ENCODE assay signal across 11 cellular contexts in genomic region chr17:5508855-5509254, GRCh38. TPM values are rescaled to one million over a fixed set of nuclear protein-coding genes. Genes with fewer than 3 reads are reported as not detected.
DNase-seq lines count a peak whose midpoint lies in the region; ATAC-seq and TF ChIP-seq lines count a peak whose summit lies in the region.
"Had no signal": no experiment of that assay in that cellular context is flagged by ENCODE, and none has a peak within 500 bp of the region (broad histone marks: within the 10 kb centered on the region; RNA-seq: fewer than 3 reads in every experiment).

No MANE protein-coding gene starts in this region.

- POLR2A ChIA-PET in activated CD4-positive, alpha-beta T cell treated with anti-CD3 and anti-CD28 coated beads for 36 hours (lab: Charles Lee) = no interaction called here

- peaks cover 40% of the 10 kb centered on the region for H3K36me3 Mint-ChIP-seq in activated CD4-positive, alpha-beta T cell treated with anti-CD3 and anti-CD28 coated beads, Interleukin-2, amount 10 ng/mL, durations not matched to agents 24 days and 14 days (ENCODE audit: low read depth)
- H3K36me3 Mint-ChIP-seq in activated CD4-positive, alpha-beta T cell treated with anti-CD3 and anti-CD28 coated beads for 36 hours (ENCODE audit: low read depth) = peaks cover 6% of the 10 kb centered on the region
- H3K36me3 Mint-ChIP-seq: mesothelial cell of epicardium had no signal

- CTCF ChIA-PET in activated CD4-positive, alpha-beta T cell treated with anti-CD3 and anti-CD28 coated beads for 36 hours (lab: Charles Lee) = interaction anchor here (0.9 kb wide), 1 partner anchor 34 kb away, joined by 3 read pairs; no protein-coding TSS in a partner anchor

- H3K4me1 ChIP-seq in ascending aorta = no peaks in the 10 kb centered on the region
- H3K4me1 ChIP-seq: upper lobe of left lung had no signal

- DNase-seq in activated CD4-positive, alpha-beta T cell treated with anti-CD3 and anti-CD28 coated beads, Interleukin-2, amount 10 ng/mL, durations not matched to agents 24 days and 14 days = no peak
- no peak for DNase-seq in activated CD4-positive, alpha-beta T cell treated with anti-CD3 and anti-CD28 coated beads for 36 hours
- DNase-seq in RPMI7951 (ENCODE audit: low read depth) (peak; percentile 47), glomerular visceral epithelial cell (ENCODE audit: extremely low spot score) (peak; percentile 28), superior temporal gyrus (ENCODE audit: extremely low spot score) (peak; percentile 13), ascending aorta (ENCODE audit: low spot score in 2 of 2) (no peak)
- no peak for DNase-seq in stimulated activated CD4-positive, alpha-beta T cell treated with anti-CD3 and anti-CD28 coated beads, Interleukin-1b, Interleukin-23, amount 100 ng/mL, for 48 hours
- DNase-seq: NCI-H2081 treated with DMSO at 0.1 percent for 48 hours, upper lobe of left lung had no signal

- H3K27me3 ChIP-seq in ascending aorta = no peaks in the 10 kb centered on the region
- H3K27me3 ChIP-seq: upper lobe of left lung had no signal

- ATAC-seq in activated CD4-positive, alpha-beta T cell treated with anti-CD3 and anti-CD28 coated beads for 36 hours = no peak
- ATAC-seq in HG02678 (IDR thresholded peaks at IDR 0.05; ENCODE audit: unreplicated experiment) = no peak

- H3K9me3 ChIP-seq in ascending aorta = no peaks in the 10 kb centered on the region
- H3K9me3 ChIP-seq: upper lobe of left lung had no signal

- intact Hi-C loops in activated CD4-positive, alpha-beta T cell treated with anti-CD3 and anti-CD28 coated beads, Interleukin-2, amount 10 ng/mL, durations not matched to agents 24 days and 14 days (cut with micrococcal nuclease) = no loop called here
- intact Hi-C loops in activated CD4-positive, alpha-beta T cell treated with anti-CD3 and anti-CD28 coated beads for 36 hours (cut with DNase I, micrococcal nuclease) = no loop called here
- intact Hi-C loops in ascending aorta (cut with DNase I) = no loop called here

- H3K4me3 ChIP-seq in ascending aorta = no peak overlapping the region
- H3K4me3 ChIP-seq: upper lobe of left lung had no signal

- no peaks in the 10 kb centered on the region for H3K9me3 Mint-ChIP-seq in activated CD4-positive, alpha-beta T cell treated with anti-CD3 and anti-CD28 coated beads, Interleukin-2, amount 10 ng/mL, durations not matched to agents 24 days and 14 days
- no peaks in the 10 kb centered on the region for H3K9me3 Mint-ChIP-seq in activated CD4-positive, alpha-beta T cell treated with anti-CD3 and anti-CD28 coated beads for 36 hours (ENCODE audit: low read depth)
- H3K9me3 Mint-ChIP-seq: mesothelial cell of epicardium had no signal

- no peak for TF ChIP-seq CTCF in ascending aorta (IDR thresholded peaks at IDR 0.05)

- H3K27ac ChIP-seq in ascending aorta = no peak overlapping the region
- H3K27ac ChIP-seq: upper lobe of left lung had no signal

- H3K4me3 Mint-ChIP-seq in activated CD4-positive, alpha-beta T cell treated with anti-CD3 and anti-CD28 coated beads, Interleukin-2, amount 10 ng/mL, durations not matched to agents 24 days and 14 days = no peak overlapping the region
- no peak overlapping the region for H3K4me3 Mint-ChIP-seq in activated CD4-positive, alpha-beta T cell treated with anti-CD3 and anti-CD28 coated beads for 36 hours
- H3K4me3 Mint-ChIP-seq: mesothelial cell of epicardium had no signal

- H3K27ac Mint-ChIP-seq in activated CD4-positive, alpha-beta T cell treated with anti-CD3 and anti-CD28 coated beads, Interleukin-2, amount 10 ng/mL, durations not matched to agents 24 days and 14 days = peak overlapping the region; percentile 20
- H3K27ac Mint-ChIP-seq in activated CD4-positive, alpha-beta T cell treated with anti-CD3 and anti-CD28 coated beads for 36 hours = no peak overlapping the region
- H3K27ac Mint-ChIP-seq: mesothelial cell of epicardium had no signal

- H3K27me3 Mint-ChIP-seq in activated CD4-positive, alpha-beta T cell treated with anti-CD3 and anti-CD28 coated beads, Interleukin-2, amount 10 ng/mL, durations not matched to agents 24 days and 14 days = no peaks in the 10 kb centered on the region
- no peaks in the 10 kb centered on the region for H3K27me3 Mint-ChIP-seq in activated CD4-positive, alpha-beta T cell treated with anti-CD3 and anti-CD28 coated beads for 36 hours

- peaks cover 8 to 25% of the 10 kb centered on the region in 2 donors for H3K36me3 ChIP-seq in ascending aorta

- H3K4me1 Mint-ChIP-seq in activated CD4-positive, alpha-beta T cell treated with anti-CD3 and anti-CD28 coated beads, Interleukin-2, amount 10 ng/mL, durations not matched to agents 24 days and 14 days = peaks cover 13% of the 10 kb centered on the region
- H3K4me1 Mint-ChIP-seq in activated CD4-positive, alpha-beta T cell treated with anti-CD3 and anti-CD28 coated beads for 36 hours = peaks cover 14% of the 10 kb centered on the region
- H3K4me1 Mint-ChIP-seq: mesothelial cell of epicardium had no signal

RNA-seq across cellular contexts. Expression of gene MIS12, which starts 22.5 kb away (rescaled TPM):
- total RNA-seq in activated CD4-positive, alpha-beta T cell treated with anti-CD3 and anti-CD28 coated beads, Interleukin-2, amount 10 ng/mL, durations not matched to agents 24 days and 14 days = 37.8 and 39.2 TPM in 2 replicates
- total RNA-seq in activated CD4-positive, alpha-beta T cell treated with anti-CD3 and anti-CD28 coated beads for 36 hours = 10 to 100 TPM; 29.4 to 34.4 TPM
- 21.6 and 24.3 TPM in 2 replicates for total RNA-seq in RPMI7951 (2014; rRNA removed; shearing (Covaris generic))
- total RNA-seq in ascending aorta = 17.5 TPM

RNA-seq across cellular contexts. Expression of gene DERL2, which starts 22.9 kb away (rescaled TPM):
- 64.3 and 69.8 TPM in 2 replicates for total RNA-seq in activated CD4-positive, alpha-beta T cell treated with anti-CD3 and anti-CD28 coated beads, Interleukin-2, amount 10 ng/mL, durations not matched to agents 24 days and 14 days
- total RNA-seq in activated CD4-positive, alpha-beta T cell treated with anti-CD3 and anti-CD28 coated beads for 36 hours = 10 to 100 TPM; 47.7 to 54.9 TPM
- total RNA-seq in RPMI7951 (2014; rRNA removed; shearing (Covaris generic)) = 52.7 and 68.0 TPM in 2 replicates
- total RNA-seq in ascending aorta = 7.5 TPM

RNA-seq across cellular contexts. Expression of gene DHX33, which starts 40.1 kb away (rescaled TPM):
- 41.2 and 41.7 TPM in 2 replicates for total RNA-seq in activated CD4-positive, alpha-beta T cell treated with anti-CD3 and anti-CD28 coated beads, Interleukin-2, amount 10 ng/mL, durations not matched to agents 24 days and 14 days
- 10 to 100 TPM; 27.2 to 34.8 TPM for total RNA-seq in activated CD4-positive, alpha-beta T cell treated with anti-CD3 and anti-CD28 coated beads for 36 hours
- total RNA-seq in RPMI7951 (2014; rRNA removed; shearing (Covaris generic)) = 4.6 and 5.3 TPM in 2 replicates
- total RNA-seq in ascending aorta = 9.0 TPM

Comparison
In these comparisons a context has a peak if more than half of its experiments do, and no peak if none do; other contexts are left out.
1. DNase-seq: peak in RPMI7951 (single experiment), glomerular visceral epithelial cell (single experiment) and superior temporal gyrus (single experiment); none in activated CD4-positive, alpha-beta T cell treated with anti-CD3 and anti-CD28 coated beads, Interleukin-2, amount 10 ng/mL, durations not matched to agents 24 days and 14 days (single experiment), activated CD4-positive, alpha-beta T cell treated with anti-CD3 and anti-CD28 coated beads for 36 hours (single experiment), stimulated activated CD4-positive, alpha-beta T cell treated with anti-CD3 and anti-CD28 coated beads, Interleukin-1b, Interleukin-23, amount 100 ng/mL, for 48 hours (single experiment) and ascending aorta (0 of 2).